In genomic region chr7:157870644-157871290, GRCh38 we compare ENCODE assay signal across 1 cellular context.
TF ChIP-seq lines count a peak whose summit lies in the region.

No MANE protein-coding gene starts in this region.

TF ChIP-seq in HepG2, 621 proteins besides CTCF, POLR2A, EP300 and RAD21 (continued from another document):
- TF ChIP-seq AFF4 (CRISPR knock-in tag; IDR thresholded peaks at IDR 0.05) = no peak
- no peak for TF ChIP-seq TRAFD1 (CRISPR knock-in tag; IDR thresholded peaks at IDR 0.05; ENCODE audit: borderline replicate concordance)
- TF ChIP-seq ARID5B (CRISPR knock-in tag; IDR thresholded peaks at IDR 0.05) = no peak
- no peak for TF ChIP-seq ZNF761 (CRISPR knock-in tag; conservative IDR thresholded peaks at IDR 0.05)
- peak; percentile 29; the same call in 1 of the 2 replicates for TF ChIP-seq CEBPB (IDR thresholded peaks at IDR 0.05; ENCODE audit: borderline replicate concordance, low read depth, low read length)
- TF ChIP-seq NFE2 (CRISPR knock-in tag; IDR thresholded peaks at IDR 0.05) = no peak
- 0 out of 2 replicates have a peak, but pooled peaks have one; percentile 7 for TF ChIP-seq CEBPG (CRISPR knock-in tag; IDR thresholded peaks at IDR 0.05)
